Comparison of ENCODE assay signal across 24 cellular contexts in the genomic region with DNA sequence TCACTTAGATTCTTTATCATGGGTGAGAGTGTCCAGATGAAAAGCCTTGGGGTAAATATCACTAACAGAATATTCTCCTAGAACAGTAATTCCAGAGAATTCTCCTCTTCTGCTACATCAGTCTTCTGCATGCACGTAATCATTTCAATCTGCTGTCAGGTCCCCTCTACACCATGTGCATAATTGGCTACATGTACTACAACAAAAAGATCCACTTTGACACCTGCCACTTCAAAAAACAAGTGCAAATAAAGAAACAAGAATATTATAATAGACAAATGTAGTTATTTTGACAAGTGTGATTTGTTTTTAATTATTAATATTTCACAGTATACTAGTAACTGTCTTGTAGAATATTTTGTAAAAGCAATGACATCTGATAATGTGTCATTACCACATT.
"Had no signal": no experiment of that assay in that cellular context is flagged by ENCODE, and none has a peak within 500 bp of the region (broad histone marks: within the 10 kb centered on the region; RNA-seq: fewer than 3 reads in every experiment).

No MANE protein-coding gene starts in this region.

- H3K79me2 ChIP-seq: hepatocyte had no signal

- FAIRE-seq: endothelial cell of umbilical vein, frontal cortex, islet of Langerhans, keratinocyte had no signal

- H3K27ac ChIP-seq: coronary artery, dorsolateral prefrontal cortex, esophagus muscularis mucosa, foreskin keratinocyte, gastroesophageal sphincter, heart left ventricle, hepatocyte, left lung, lower lobe of right lung had no signal

- H3K9me3 ChIP-seq: esophagus muscularis mucosa, gastroesophageal sphincter, heart left ventricle, left lung, lower lobe of right lung, mucosa of descending colon had no signal

- H3K36me3 ChIP-seq: esophagus muscularis mucosa, gastroesophageal sphincter, heart left ventricle, left lung, lower lobe of right lung had no signal

- H2AFZ ChIP-seq: hepatocyte had no signal

- H3K4me3 ChIP-seq: coronary artery, dorsolateral prefrontal cortex, esophagus muscularis mucosa, gastroesophageal sphincter, heart left ventricle, hepatocyte, left lung, lower lobe of right lung, mucosa of descending colon had no signal

- H3K4me1 ChIP-seq: esophagus muscularis mucosa, foreskin keratinocyte, gastroesophageal sphincter, heart left ventricle, left lung, lower lobe of right lung had no signal

- DNase-seq: dermis blood vessel endothelial cell; dorsolateral prefrontal cortex; effector CD4-positive, alpha-beta T cell; effector memory CD4-positive, alpha-beta T cell; foreskin keratinocyte; heart left ventricle; hypothalamus; immature natural killer cell; left cardiac atrium; left lung; left ventricle myocardium superior; lower lobe of right lung; mesenchymal stem cell; mucosa of descending colon; naive B cell; naive thymus-derived CD8-positive, alpha-beta T cell had no signal

- ATAC-seq: foreskin keratinocyte; gastroesophageal sphincter; heart left ventricle; left cardiac atrium; left lung; left ventricle myocardium superior; lower lobe of right lung; mucosa of descending colon; naive thymus-derived CD8-positive, alpha-beta T cell had no signal

- H3K27me3 ChIP-seq: esophagus muscularis mucosa, foreskin keratinocyte, gastroesophageal sphincter, heart left ventricle, hepatocyte, left lung had no signal

- H3K4me2 ChIP-seq: hepatocyte had no signal
